16 cellular contexts compared by ENCODE assay signal in genomic region chr17:80498920-80499410, GRCh38. TPM values are rescaled to one million over a fixed set of nuclear protein-coding genes. Genes with fewer than 3 reads are reported as not detected.
"Had no signal": no experiment of that assay in that cellular context is flagged by ENCODE, and none has a peak within 500 bp of the region (broad histone marks: within the 10 kb centered on the region; RNA-seq: fewer than 3 reads in every experiment).

No MANE protein-coding gene starts in this region.

- H3K36me3 ChIP-seq: thoracic aorta had no signal

- H3K9me3 Mint-ChIP-seq: activated T-helper 1 cell treated with anti-CD3 and anti-CD28 coated beads, Interleukin-12 subunit alpha, Interleukin-12 subunit beta, Interleukin-2, Interleukin-4 antibody, amounts not matched to agents 30 ng/mL and 10 ng/mL and 1 ng/mL, durations not matched to agents 14 hours and 24 hours and 36 hours; mesothelial cell of epicardium; stimulated activated naive CD8-positive, alpha-beta T cell treated with anti-CD3 and anti-CD28 coated beads, Interleukin-15, amount 100 ng/mL, for 72 hours; T-cell had no signal

- H3K27ac Mint-ChIP-seq: activated T-helper 1 cell treated with anti-CD3 and anti-CD28 coated beads, Interleukin-12 subunit alpha, Interleukin-12 subunit beta, Interleukin-2, Interleukin-4 antibody, amounts not matched to agents 30 ng/mL and 10 ng/mL and 1 ng/mL, durations not matched to agents 14 hours and 24 hours and 36 hours; mesothelial cell of epicardium; stimulated activated naive CD8-positive, alpha-beta T cell treated with anti-CD3 and anti-CD28 coated beads, Interleukin-15, amount 100 ng/mL, for 72 hours; T-cell had no signal

- H3K36me3 Mint-ChIP-seq: mesothelial cell of epicardium, naive B cell, T-cell had no signal

- H3K4me3 Mint-ChIP-seq: activated T-helper 1 cell treated with anti-CD3 and anti-CD28 coated beads, Interleukin-12 subunit alpha, Interleukin-12 subunit beta, Interleukin-2, Interleukin-4 antibody, amounts not matched to agents 30 ng/mL and 10 ng/mL and 1 ng/mL, durations not matched to agents 14 hours and 24 hours and 36 hours; mesothelial cell of epicardium; naive B cell; stimulated activated naive CD8-positive, alpha-beta T cell treated with anti-CD3 and anti-CD28 coated beads, Interleukin-15, amount 100 ng/mL, for 72 hours; T-cell had no signal

- H3K9me3 ChIP-seq: thoracic aorta had no signal

- H3K27me3 ChIP-seq: hepatocyte had no signal

- H3K4me3 ChIP-seq: hepatocyte had no signal

- H3K27ac ChIP-seq: hepatocyte, thoracic aorta, VCaP had no signal

- DNase-seq: activated CD4-positive, alpha-beta T cell treated with anti-CD3 and anti-CD28 coated beads for 4 hours; activated naive CD4-positive, alpha-beta T cell; cortex of kidney; effector memory CD4-positive, alpha-beta T cell; naive B cell; stimulated activated CD4-positive, alpha-beta T cell treated with anti-CD3 and anti-CD28 coated beads, Interleukin-4, amount 100 ng/mL, for 4 hours; stimulated activated naive CD8-positive, alpha-beta T cell treated with anti-CD3 and anti-CD28 coated beads, Interleukin-15, amount 100 ng/mL, for 72 hours; T-cell; T1000 had no signal

- ATAC-seq: stimulated activated naive CD8-positive, alpha-beta T cell treated with anti-CD3 and anti-CD28 coated beads, Interleukin-15, amount 100 ng/mL, for 72 hours; T-cell had no signal

RNA-seq across cellular contexts. Expression of gene NPTX1, which starts 22.6 kb away (rescaled TPM):
- total RNA-seq: epithelial cell of proximal tubule, kidney epithelial cell had no signal
